ENCODE assay signal across 8 cellular contexts in the genomic region with DNA sequence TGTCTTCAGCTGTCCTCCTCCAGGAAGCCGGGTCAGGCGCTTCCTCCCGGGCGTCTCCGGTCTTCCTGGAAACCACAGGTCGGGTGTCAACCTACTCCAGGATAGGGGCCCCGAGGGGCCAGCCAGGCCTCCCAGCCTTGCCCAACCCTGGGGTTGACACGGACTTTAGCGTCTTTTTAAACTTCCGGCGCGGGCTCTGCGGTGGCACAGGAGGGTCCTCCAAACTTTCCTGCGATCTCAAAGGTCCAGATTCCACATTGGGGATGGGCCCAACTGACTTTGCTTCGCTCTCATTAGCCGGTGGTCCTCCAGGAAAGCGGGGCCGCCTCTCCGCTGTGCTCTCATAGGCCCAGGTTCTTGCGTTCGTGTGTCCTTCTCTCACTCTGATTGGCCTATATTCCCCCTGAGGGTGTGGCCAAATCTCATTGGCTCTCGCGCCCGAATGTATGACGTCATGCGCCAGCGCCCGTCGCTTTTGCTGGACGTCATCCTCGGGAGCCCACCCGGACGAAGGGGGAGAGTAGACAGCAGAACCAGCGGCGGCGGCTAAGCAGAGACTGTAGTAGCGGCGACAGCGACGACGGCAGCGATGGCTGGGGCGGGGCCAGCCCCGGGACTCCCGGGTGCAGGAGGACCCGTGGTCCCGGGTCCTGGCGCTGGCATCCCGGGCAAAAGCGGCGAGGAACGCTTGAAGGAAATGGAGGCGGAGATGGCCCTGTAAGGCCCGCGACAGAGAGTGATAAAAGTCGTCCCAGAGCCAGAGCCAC. TPM values are rescaled to one million over a fixed set of nuclear protein-coding genes. Genes with fewer than 3 reads are reported as not detected.
A peak's percentile ranks its signal among the peaks of the same experiment; 100 is the strongest.
DNase-seq lines count a peak whose midpoint lies in the region; ATAC-seq and TF ChIP-seq lines count a peak whose summit lies in the region.

A gene with protein sequence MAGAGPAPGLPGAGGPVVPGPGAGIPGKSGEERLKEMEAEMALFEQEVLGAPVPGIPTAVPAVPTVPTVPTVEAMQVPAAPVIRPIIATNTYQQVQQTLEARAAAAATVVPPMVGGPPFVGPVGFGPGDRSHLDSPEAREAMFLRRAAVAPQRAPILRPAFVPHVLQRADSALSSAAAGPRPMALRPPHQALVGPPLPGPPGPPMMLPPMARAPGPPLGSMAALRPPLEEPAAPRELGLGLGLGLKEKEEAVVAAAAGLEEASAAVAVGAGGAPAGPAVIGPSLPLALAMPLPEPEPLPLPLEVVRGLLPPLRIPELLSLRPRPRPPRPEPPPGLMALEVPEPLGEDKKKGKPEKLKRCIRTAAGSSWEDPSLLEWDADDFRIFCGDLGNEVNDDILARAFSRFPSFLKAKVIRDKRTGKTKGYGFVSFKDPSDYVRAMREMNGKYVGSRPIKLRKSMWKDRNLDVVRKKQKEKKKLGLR (plus strand): TSS at position 472 of the 767 bp plus-strand sequence. CDS start 118 bp downstream, at position 590.

- peak within 1 kb of the TSS; percentile 100 for H3K4me3 Mint-ChIP-seq in activated naive CD4-positive, alpha-beta T cell treated with anti-CD3 and anti-CD28 coated beads, Interleukin-2, amount 50 U/mL, for 24 hours

- no peaks in the 10 kb centered on the region for H3K27me3 ChIP-seq in GM06990 (replicated peaks; ENCODE audit: control insufficient read depth, insufficient read depth, low read length)
- H3K27me3 ChIP-seq in suprapubic skin, result no peaks in the 10 kb centered on the region

- H3K9me3 Mint-ChIP-seq in activated naive CD4-positive, alpha-beta T cell treated with anti-CD3 and anti-CD28 coated beads, Interleukin-2, amount 50 U/mL, for 24 hours, result no peaks in the 10 kb centered on the region

- H3K4me1 ChIP-seq in suprapubic skin, result peaks cover 19% of the 10 kb centered on the region

- H3K4me3 ChIP-seq in GM06990 (replicated peaks; ENCODE audit: low read depth, low read length) (peak within 1 kb of the TSS; percentile 98), suprapubic skin (peak within 1 kb of the TSS; percentile 94)

- DNase-seq in GM06990 (ENCODE audit: extremely low read depth, insufficient read length), result peak; percentile 95
- peak; percentile 91 for DNase-seq in NCI-H1092 (lab: John Stamatoyannopoulos, UW)
- DNase-seq in germinal center (ENCODE audit: low spot score), result peak; percentile 97
- DNase-seq in nucleus accumbens (lab: John Stamatoyannopoulos, UW), result peak; percentile 73 to 98 (median 93)
- peak; percentile 98 to 99 for DNase-seq in suprapubic skin (ENCODE audit: low spot score in 2 of 2)

- H3K36me3 ChIP-seq in GM06990 (ENCODE audit: control insufficient read depth, insufficient read depth, low read length) (peaks cover 23% of the 10 kb centered on the region), suprapubic skin (peaks cover 35% of the 10 kb centered on the region)

- WGBS in suprapubic skin, result 0% methylated on average over 19 of the region's 56 CpGs

- H3K27me3 Mint-ChIP-seq in activated naive CD4-positive, alpha-beta T cell treated with anti-CD3 and anti-CD28 coated beads, Interleukin-2, amount 50 U/mL, for 24 hours, result no peaks in the 10 kb centered on the region

- peak; percentile 53 to 54 for TF ChIP-seq POLR2A in suprapubic skin (IDR thresholded peaks at IDR 0.05)

- TF ChIP-seq EP300 in suprapubic skin (IDR thresholded peaks at IDR 0.05), result no peak

- peaks cover 16% of the 10 kb centered on the region for H3K36me3 Mint-ChIP-seq in activated naive CD4-positive, alpha-beta T cell treated with anti-CD3 and anti-CD28 coated beads, Interleukin-2, amount 50 U/mL, for 24 hours

- peak within 1 kb of the TSS; percentile 99 for H3K27ac Mint-ChIP-seq in activated naive CD4-positive, alpha-beta T cell treated with anti-CD3 and anti-CD28 coated beads, Interleukin-2, amount 50 U/mL, for 24 hours

- no peak for TF ChIP-seq CTCF in GM06990 (IDR thresholded peaks at IDR 0.05; ENCODE audit: insufficient read depth, low read length, poor library complexity, severe bottlenecking)
- no peak for TF ChIP-seq CTCF in suprapubic skin (IDR thresholded peaks at IDR 0.05)

- peak within 1 kb of the TSS; percentile 87 for H3K27ac ChIP-seq in suprapubic skin

- H3K4me1 Mint-ChIP-seq in activated naive CD4-positive, alpha-beta T cell treated with anti-CD3 and anti-CD28 coated beads, Interleukin-2, amount 50 U/mL, for 24 hours, result peaks cover 30% of the 10 kb centered on the region

- ATAC-seq in HG02588 (IDR thresholded peaks at IDR 0.05; ENCODE audit: unreplicated experiment) (peak; percentile 91), SK-N-SH treated with all-trans-retinoic acid at 6 μM for 48 hours (peak; percentile 100)

- no peaks in the 10 kb centered on the region for H3K9me3 ChIP-seq in suprapubic skin

TF ChIP-seq in SK-N-SH treated with all-trans-retinoic acid at 6 μM for 48 hours, 23 proteins besides CTCF, POLR2A, EP300 and RAD21:
- peak; percentile 83; the same call in 1 of the 2 replicates for TF ChIP-seq CSDC2 (CRISPR knock-in tag; IDR thresholded peaks at IDR 0.05)
- TF ChIP-seq PPARA (CRISPR knock-in tag; IDR thresholded peaks at IDR 0.05; ENCODE audit: borderline replicate concordance), result peak; percentile 85; the same call in 1 of the 2 replicates
- TF ChIP-seq, protein P1, sequence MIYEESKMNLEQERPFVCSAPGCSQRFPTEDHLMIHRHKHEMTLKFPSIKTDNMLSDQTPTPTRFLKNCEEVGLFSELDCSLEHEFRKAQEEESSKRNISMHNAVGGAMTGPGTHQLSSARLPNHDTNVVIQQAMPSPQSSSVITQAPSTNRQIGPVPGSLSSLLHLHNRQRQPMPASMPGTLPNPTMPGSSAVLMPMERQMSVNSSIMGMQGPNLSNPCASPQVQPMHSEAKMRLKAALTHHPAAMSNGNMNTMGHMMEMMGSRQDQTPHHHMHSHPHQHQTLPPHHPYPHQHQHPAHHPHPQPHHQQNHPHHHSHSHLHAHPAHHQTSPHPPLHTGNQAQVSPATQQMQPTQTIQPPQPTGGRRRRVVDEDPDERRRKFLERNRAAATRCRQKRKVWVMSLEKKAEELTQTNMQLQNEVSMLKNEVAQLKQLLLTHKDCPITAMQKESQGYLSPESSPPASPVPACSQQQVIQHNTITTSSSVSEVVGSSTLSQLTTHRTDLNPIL (CRISPR knock-in tag; IDR thresholded peaks at IDR 0.05; ENCODE audit: low read depth), result peak; percentile 61; the same call in 1 of the 2 replicates
- no peak for TF ChIP-seq ZC3H10 (CRISPR knock-in tag; IDR thresholded peaks at IDR 0.05)
- TF ChIP-seq ZNF70 (CRISPR knock-in tag; IDR thresholded peaks at IDR 0.05), result no peak
- peak; percentile 55; the same call in 1 of the 2 replicates for TF ChIP-seq ZFP30 (CRISPR knock-in tag; IDR thresholded peaks at IDR 0.05)
- TF ChIP-seq, protein P2, sequence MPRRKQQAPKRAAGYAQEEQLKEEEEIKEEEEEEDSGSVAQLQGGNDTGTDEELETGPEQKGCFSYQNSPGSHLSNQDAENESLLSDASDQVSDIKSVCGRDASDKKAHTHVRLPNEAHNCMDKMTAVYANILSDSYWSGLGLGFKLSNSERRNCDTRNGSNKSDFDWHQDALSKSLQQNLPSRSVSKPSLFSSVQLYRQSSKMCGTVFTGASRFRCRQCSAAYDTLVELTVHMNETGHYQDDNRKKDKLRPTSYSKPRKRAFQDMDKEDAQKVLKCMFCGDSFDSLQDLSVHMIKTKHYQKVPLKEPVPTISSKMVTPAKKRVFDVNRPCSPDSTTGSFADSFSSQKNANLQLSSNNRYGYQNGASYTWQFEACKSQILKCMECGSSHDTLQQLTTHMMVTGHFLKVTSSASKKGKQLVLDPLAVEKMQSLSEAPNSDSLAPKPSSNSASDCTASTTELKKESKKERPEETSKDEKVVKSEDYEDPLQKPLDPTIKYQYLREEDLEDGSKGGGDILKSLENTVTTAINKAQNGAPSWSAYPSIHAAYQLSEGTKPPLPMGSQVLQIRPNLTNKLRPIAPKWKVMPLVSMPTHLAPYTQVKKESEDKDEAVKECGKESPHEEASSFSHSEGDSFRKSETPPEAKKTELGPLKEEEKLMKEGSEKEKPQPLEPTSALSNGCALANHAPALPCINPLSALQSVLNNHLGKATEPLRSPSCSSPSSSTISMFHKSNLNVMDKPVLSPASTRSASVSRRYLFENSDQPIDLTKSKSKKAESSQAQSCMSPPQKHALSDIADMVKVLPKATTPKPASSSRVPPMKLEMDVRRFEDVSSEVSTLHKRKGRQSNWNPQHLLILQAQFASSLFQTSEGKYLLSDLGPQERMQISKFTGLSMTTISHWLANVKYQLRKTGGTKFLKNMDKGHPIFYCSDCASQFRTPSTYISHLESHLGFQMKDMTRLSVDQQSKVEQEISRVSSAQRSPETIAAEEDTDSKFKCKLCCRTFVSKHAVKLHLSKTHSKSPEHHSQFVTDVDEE (CRISPR knock-in tag; IDR thresholded peaks at IDR 0.05), result peak; percentile 65; the same call in 1 of the 2 replicates
- TF ChIP-seq POU6F1 (CRISPR knock-in tag; IDR thresholded peaks at IDR 0.05; ENCODE audit: borderline replicate concordance, low read depth), result no peak
- TF ChIP-seq ZNF565 (CRISPR knock-in tag; conservative IDR thresholded peaks at IDR 0.05; ENCODE audit: low read depth), result peak; percentile 90; the same call in 1 of the 2 replicates
- 0 out of 2 replicates have a peak, but pooled peaks have one; percentile 78 for TF ChIP-seq ZFP3 (CRISPR knock-in tag; IDR thresholded peaks at IDR 0.05)

RNA-seq across cellular contexts. Expression of the gene that starts here (rescaled TPM):
- 10 to 100 TPM; 45.1 to 75.9 (median 65.0) TPM for total RNA-seq in suprapubic skin

Comparison
In these comparisons a context has a peak if more than half of its experiments do, and no peak if none do; other contexts are left out.
1. Peak in every context shown above with its lines: DNase-seq, ATAC-seq, H3K4me3 ChIP-seq and H3K27ac ChIP-seq.